8 cellular contexts compared by ENCODE assay signal in the genomic region with DNA sequence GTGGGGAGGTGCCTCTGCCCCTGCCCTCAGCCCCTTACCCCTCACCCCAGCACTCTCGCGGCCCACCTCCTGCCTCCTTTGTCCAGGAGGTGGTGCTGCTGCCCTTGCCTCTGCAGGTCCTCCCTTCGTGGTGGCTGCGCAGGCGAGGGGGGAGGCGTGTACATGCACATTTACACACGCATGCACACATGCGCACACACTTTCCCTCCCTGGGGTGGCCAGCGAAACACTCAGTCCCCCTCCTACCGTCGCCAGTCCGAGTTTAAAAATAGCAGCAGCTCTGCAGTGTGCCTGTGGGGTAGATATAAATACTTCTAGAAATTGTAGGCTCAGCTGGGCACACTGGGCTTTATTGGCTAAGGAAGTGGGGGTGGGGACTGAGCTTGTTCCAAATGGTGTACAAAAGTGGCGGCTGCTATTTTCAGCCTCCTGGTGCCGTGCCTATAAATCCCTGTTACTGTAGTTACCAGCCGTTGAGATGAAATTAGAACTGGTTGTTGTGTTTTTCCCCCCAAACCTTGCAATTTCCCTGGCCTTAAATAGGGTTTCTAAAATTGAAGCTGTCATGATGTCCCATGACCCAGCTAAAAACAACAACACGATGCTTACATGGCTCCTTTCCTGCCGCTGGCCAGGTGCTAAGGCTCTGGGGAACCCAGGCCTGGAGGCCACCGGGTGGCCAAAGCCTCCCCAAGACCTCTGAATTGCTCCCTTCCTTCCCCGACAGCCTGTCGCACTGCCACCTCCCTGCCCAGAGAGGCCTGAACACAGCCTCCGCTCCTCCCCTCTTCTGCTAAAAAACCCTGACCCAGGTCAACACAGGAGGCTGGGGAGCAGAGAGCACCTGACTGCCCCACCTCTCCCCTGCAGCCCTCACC. TPM values are rescaled to one million over a fixed set of nuclear protein-coding genes. Genes with fewer than 3 reads are reported as not detected.
DNase-seq lines count a peak whose midpoint lies in the region; ATAC-seq and TF ChIP-seq lines count a peak whose summit lies in the region.

No MANE protein-coding gene starts in this region.

- H3K27ac ChIP-seq in AG04450 (ENCODE audit: low read depth, low read length) (no peak overlapping the region), cingulate gyrus (ENCODE audit: low read depth, low read length) (peak overlapping the region; percentile 94)

- CTCF ChIA-PET in AG04450 (lab: Charles Lee) = interaction anchor here (0.6 to 2.1 kb wide), 11 partner anchors 12 to 612 kb away, joined by 3 to 7 read pairs (median 4); a partner anchor contains a TSS

- POLR2A ChIA-PET in AG04450 (lab: Yijun Ruan, JAX) = interaction anchor here (0.9 kb wide), 1 partner anchor 12 kb away, joined by 3 read pairs; a partner anchor contains a TSS

- DNase-seq in AG04450 (ENCODE audit: low read depth, low spot score) (peak; percentile 7), NCI-H1417 treated with DMSO at 0.1 percent for 48 hours (lab: John Stamatoyannopoulos, UW) (peak; percentile 56), mucosa of gallbladder (ENCODE audit: low spot score) (peak; percentile 34), NCI-H510A treated with DMSO at 0.1 percent for 48 hours (lab: John Stamatoyannopoulos, UW) (no peak)
- no peak for DNase-seq in stimulated activated CD4-positive, alpha-beta T cell treated with anti-CD3 and anti-CD28 coated beads, Interleukin-4, amount 100 ng/mL, for 4 hours

- H3K4me3 ChIP-seq in AG04450 (ENCODE audit: low read depth, low read length) = no peak overlapping the region

- TF ChIP-seq CTCF in AG04450 (IDR thresholded peaks at IDR 0.05; ENCODE audit: low read depth, low read length) = peak; percentile 67

- H3K27me3 ChIP-seq in AG04450 (ENCODE audit: control insufficient read depth, insufficient read depth, low read length) = no peaks in the 10 kb centered on the region

- no peaks in the 10 kb centered on the region for H3K9me3 ChIP-seq in AG04450 (ENCODE audit: control insufficient read depth, insufficient read depth, low read length)

- ATAC-seq in GM18511 (IDR thresholded peaks at IDR 0.05; ENCODE audit: unreplicated experiment) = no peak
- no peak for ATAC-seq in HG02642 (IDR thresholded peaks at IDR 0.05; ENCODE audit: poor library complexity, unreplicated experiment)

RNA-seq across cellular contexts. Expression of a gene that starts 12.4 kb away (rescaled TPM):
- 10.5 and 11.5 TPM in 2 replicates for polyA plus RNA-seq in AG04450 (2011; rRNA removed)
- polyA minus RNA-seq in AG04450 (2011; rRNA and poly(A)+ RNA removed) = 11.3 and 14.7 TPM in 2 replicates
- 49.0 TPM for total RNA-seq in mucosa of gallbladder

RNA-seq across cellular contexts. Expression of a gene that starts 14.4 kb away (rescaled TPM):
- polyA plus RNA-seq in AG04450 (2011; rRNA removed) = 0.11 TPM in 1 of 2 replicates, not detected in the other
- polyA minus RNA-seq in AG04450 (2011; rRNA and poly(A)+ RNA removed) = not detected in 2 replicates
- total RNA-seq in mucosa of gallbladder = 0.35 TPM

RNA-seq across cellular contexts. Expression of a gene that starts 40.9 kb away (rescaled TPM):
- polyA plus RNA-seq in AG04450 (2011; rRNA removed) = 0.04 and 0.09 TPM in 2 replicates
- polyA minus RNA-seq in AG04450 (2011; rRNA and poly(A)+ RNA removed) = not detected in 2 replicates
- 216 TPM for total RNA-seq in mucosa of gallbladder

Comparison
In these comparisons a context has a peak if more than half of its experiments do, and no peak if none do; other contexts are left out.
1. DNase-seq: peak in AG04450 (single experiment), NCI-H1417 treated with DMSO at 0.1 percent for 48 hours (single experiment) and mucosa of gallbladder (single experiment); none in stimulated activated CD4-positive, alpha-beta T cell treated with anti-CD3 and anti-CD28 coated beads, Interleukin-4, amount 100 ng/mL, for 4 hours (0 of 2) and NCI-H510A treated with DMSO at 0.1 percent for 48 hours (single experiment).